Comparison of ENCODE assay signal across 9 cellular contexts in genomic region chr1:26701266-26701994, GRCh38. TPM values are rescaled to one million over a fixed set of nuclear protein-coding genes. Genes with fewer than 3 reads are reported as not detected.
DNase-seq lines count a peak whose midpoint lies in the region; ATAC-seq, FAIRE-seq and TF ChIP-seq lines count a peak whose summit lies in the region.
"Had no signal": no experiment of that assay in that cellular context is flagged by ENCODE, and none has a peak within 500 bp of the region (broad histone marks: within the 10 kb centered on the region; RNA-seq: fewer than 3 reads in every experiment).

No MANE protein-coding gene starts in this region.

- ATAC-seq in HG02759 (IDR thresholded peaks at IDR 0.05; ENCODE audit: unreplicated experiment) = no peak
- no peak for ATAC-seq in GM21717 (IDR thresholded peaks at IDR 0.05; ENCODE audit: unreplicated experiment)

- H4K20me1 ChIP-seq in SU-DHL-6 (ENCODE audit: low read depth, low read length) = peaks cover 56% of the 10 kb centered on the region
- peaks cover 90% of the 10 kb centered on the region for H4K20me1 ChIP-seq in hepatocyte (ENCODE audit: insufficient read depth, poor library complexity, severe bottlenecking)

- peak; percentile 15 for FAIRE-seq in H54 (lab: Jason Lieb, UNC)

- TF ChIP-seq POLR2A in H54 (IDR thresholded peaks at IDR 0.05; ENCODE audit: low read depth, low read length) = no peak
- no peak for TF ChIP-seq POLR2A in stomach (IDR thresholded peaks at IDR 0.05)

- peaks cover 100% of the 10 kb centered on the region for H3K79me2 ChIP-seq in SU-DHL-6 (ENCODE audit: insufficient read depth, low read length)
- H3K79me2 ChIP-seq in hepatocyte = peaks cover 97% of the 10 kb centered on the region

- DNase-seq in H54 (ENCODE audit: insufficient read length, low spot score) (no peak), hepatocyte (ENCODE audit: low spot score) (no peak), stomach (no peak), NCI-H1436 treated with DMSO at 0.1 percent for 48 hours (lab: John Stamatoyannopoulos, UW) (no peak), NCI-H2227 treated with DMSO at 0.1 percent for 48 hours (lab: John Stamatoyannopoulos, UW) (no peak)
- DNase-seq: activated naive CD8-positive, alpha-beta T cell treated with anti-CD3 and anti-CD28 coated beads, Interleukin-2, amount 50 U/mL, for 24 hours had no signal

- WGBS in hepatocyte (ENCODE audit: low lambda C conversion rate, missing lambda C conversion rate) = 50% methylated on average over 5 of the region's 5 CpGs
- WGBS in stomach, 5 donors = 23 to 50% (median 29%) methylated on average over 5 of the region's 5 CpGs

- H3K9ac ChIP-seq in SU-DHL-6 (ENCODE audit: low read length) = peak overlapping the region; percentile 93

- H3F3A ChIP-seq in SU-DHL-6 (ENCODE audit: insufficient read depth) = peaks cover 8% of the 10 kb centered on the region; the same call in 1 of the 2 replicates

- intact Hi-C loops in stomach (cut with DNase I; ENCODE audit: low total_unique reads) = no loop called here

- H3K4me1 ChIP-seq in hepatocyte (ENCODE audit: insufficient read depth) = peaks cover 61% of the 10 kb centered on the region
- H3K4me1 ChIP-seq in stomach = peaks cover 81 to 86% (median 82%) of the 10 kb centered on the region in 4 donors

- peak overlapping the region; percentile 1; the same call in 1 of the 2 replicates for H3K27ac ChIP-seq in SU-DHL-6 (ENCODE audit: low read depth, low read length)
- peak overlapping the region; percentile 12 for H3K27ac ChIP-seq in hepatocyte
- peak overlapping the region; percentile 16 to 98 (median 62) for H3K27ac ChIP-seq in stomach

- H3K36me3 ChIP-seq in SU-DHL-6 (ENCODE audit: low read length) (peaks cover 12% of the 10 kb centered on the region; the same call in 1 of the 2 replicates), hepatocyte (replicated peaks; ENCODE audit: insufficient read depth, low read depth) (no peaks in the 10 kb centered on the region), stomach (no peaks in the 10 kb centered on the region)

- H3K9me3 ChIP-seq in SU-DHL-6 (ENCODE audit: insufficient read depth, low read length) (no peaks in the 10 kb centered on the region), hepatocyte (ENCODE audit: low read depth) (no peaks in the 10 kb centered on the region), stomach (no peaks in the 10 kb centered on the region)

- H3K4me3 ChIP-seq in SU-DHL-6 (ENCODE audit: insufficient read depth, low read length, poor library complexity, severe bottlenecking) (no peak overlapping the region), hepatocyte (no peak overlapping the region), stomach (peak overlapping the region in 1 of 4 donors; percentile 89)

- H2AFZ ChIP-seq in SU-DHL-6 (ENCODE audit: low read depth, low read length, severe bottlenecking) (no peak overlapping the region), hepatocyte (no peak overlapping the region)

- no peaks in the 10 kb centered on the region for H3K27me3 ChIP-seq in SU-DHL-6 (ENCODE audit: low read length)
- H3K27me3 ChIP-seq in hepatocyte = no peaks in the 10 kb centered on the region
- no peaks in the 10 kb centered on the region for H3K27me3 ChIP-seq in stomach

- TF ChIP-seq CTCF in SU-DHL-6 (IDR thresholded peaks at IDR 0.05; ENCODE audit: insufficient read depth, low read length, poor library complexity, severe bottlenecking) (no peak), hepatocyte (IDR thresholded peaks at IDR 0.05; ENCODE audit: poor library complexity) (no peak), stomach (IDR thresholded peaks at IDR 0.05) (no peak)

- H3K4me2 ChIP-seq in SU-DHL-6 (ENCODE audit: low read depth, low read length, poor library complexity, severe bottlenecking) (peak overlapping the region; percentile 90), hepatocyte (peak overlapping the region; percentile 83)

- no peak for TF ChIP-seq EP300 in stomach (IDR thresholded peaks at IDR 0.05)

- H3K9me2 ChIP-seq in SU-DHL-6 (replicated peaks; ENCODE audit: insufficient read depth, low read length) (no peaks in the 10 kb centered on the region), hepatocyte (replicated peaks; ENCODE audit: insufficient read depth) (no peaks in the 10 kb centered on the region)

RNA-seq across cellular contexts. Expression of gene ARID1A, which starts 5.6 kb away (rescaled TPM):
- total RNA-seq in hepatocyte = 32.3 and 35.8 TPM in 2 replicates
- polyA plus RNA-seq in hepatocyte = 26.6 and 27.9 TPM in 2 replicates
- 10 to 100 TPM; 42.9 to 74.2 (median 50.1) TPM for total RNA-seq in stomach
- polyA plus RNA-seq in stomach = 10 to 100 TPM in 2 of 3 donors, 1 to 10 TPM in 1; 9.9 to 10.8 (median 10.4) TPM

Comparison
In these comparisons a context has a peak if more than half of its experiments do, and no peak if none do; other contexts are left out.
1. H3K27ac ChIP-seq: peak in every context shown above with its lines; median percentile 62 in stomach; 12 in hepatocyte; 1 in SU-DHL-6.